8 cellular contexts compared by ENCODE assay signal in genomic region chr20:23049201-23049932, GRCh38. TPM values are rescaled to one million over a fixed set of nuclear protein-coding genes. Genes with fewer than 3 reads are reported as not detected.
DNase-seq lines count a peak whose midpoint lies in the region; ATAC-seq and TF ChIP-seq lines count a peak whose summit lies in the region.

Gene THBD, minus strand, starts transcription at chr20:23049672. Its CDS starts 168 bp downstream, at chr20:23049504.

- H3K4me1 ChIP-seq in prostate gland (replicated peaks) = no peaks in the 10 kb centered on the region
- H3K4me1 ChIP-seq in MM.1S (ENCODE audit: low read length) = no peaks in the 10 kb centered on the region

- intact Hi-C loops in activated T-helper 2 cell treated with anti-CD3 and anti-CD28 coated beads, Interferon-gamma antibody, Interleukin-2, Interleukin-4, amounts not matched to agents 10 μg/mL and 5 μg/mL and 100 μg/mL, durations not matched to agents 14 hours and 24 hours and 36 hours (cut with micrococcal nuclease) = loop anchor here (10.0 kb wide), 1 partner anchor 355 kb away; no protein-coding TSS in a partner anchor
- intact Hi-C loops in left cardiac atrium (cut with DNase I) = loop anchor here in 1 of 2 donors (10.0 kb wide), 2 partner anchors 185 to 355 kb away; no protein-coding TSS in a partner anchor
- intact Hi-C loops in prostate gland (cut with DNase I) = no loop called here

- H3K27me3 Mint-ChIP-seq in activated T-helper 2 cell treated with anti-CD3 and anti-CD28 coated beads, Interferon-gamma antibody, Interleukin-2, Interleukin-4, amounts not matched to agents 10 μg/mL and 5 μg/mL and 100 μg/mL, durations not matched to agents 14 hours and 24 hours and 36 hours (ENCODE audit: low read depth) = peaks cover 60% of the 10 kb centered on the region

- peak within 1 kb of the TSS; percentile 12 to 27 for H3K27ac ChIP-seq in prostate gland
- no peak within 1 kb of the TSS for H3K27ac ChIP-seq in MM.1S (ENCODE audit: low read length)

- H3K9me3 Mint-ChIP-seq in activated T-helper 2 cell treated with anti-CD3 and anti-CD28 coated beads, Interferon-gamma antibody, Interleukin-2, Interleukin-4, amounts not matched to agents 10 μg/mL and 5 μg/mL and 100 μg/mL, durations not matched to agents 14 hours and 24 hours and 36 hours = no peaks in the 10 kb centered on the region

- peak within 1 kb of the TSS; percentile 13 for H3K4me3 Mint-ChIP-seq in activated T-helper 2 cell treated with anti-CD3 and anti-CD28 coated beads, Interferon-gamma antibody, Interleukin-2, Interleukin-4, amounts not matched to agents 10 μg/mL and 5 μg/mL and 100 μg/mL, durations not matched to agents 14 hours and 24 hours and 36 hours (ENCODE audit: low read depth)

- H4K20me1 ChIP-seq in MM.1S (ENCODE audit: insufficient read depth, low read length) = no peaks in the 10 kb centered on the region

- no peak within 1 kb of the TSS for H2AFZ ChIP-seq in MM.1S (ENCODE audit: low read length)

- H3K27ac Mint-ChIP-seq in activated T-helper 2 cell treated with anti-CD3 and anti-CD28 coated beads, Interferon-gamma antibody, Interleukin-2, Interleukin-4, amounts not matched to agents 10 μg/mL and 5 μg/mL and 100 μg/mL, durations not matched to agents 14 hours and 24 hours and 36 hours = no peak within 1 kb of the TSS

- peaks cover 7% of the 10 kb centered on the region for H3K27me3 ChIP-seq in prostate gland (replicated peaks; ENCODE audit: insufficient read depth)
- no peaks in the 10 kb centered on the region for H3K27me3 ChIP-seq in MM.1S (replicated peaks; ENCODE audit: insufficient read depth, low read length)

- no peaks in the 10 kb centered on the region for H3K36me3 Mint-ChIP-seq in activated T-helper 2 cell treated with anti-CD3 and anti-CD28 coated beads, Interferon-gamma antibody, Interleukin-2, Interleukin-4, amounts not matched to agents 10 μg/mL and 5 μg/mL and 100 μg/mL, durations not matched to agents 14 hours and 24 hours and 36 hours (ENCODE audit: low read depth)

- no peak within 1 kb of the TSS for H3K9ac ChIP-seq in MM.1S (ENCODE audit: low read length)

- TF ChIP-seq CTCF in prostate gland (IDR thresholded peaks at IDR 0.05) (no peak), MM.1S (IDR thresholded peaks at IDR 0.05; ENCODE audit: low read length) (no peak)

- H3K4me3 ChIP-seq in prostate gland (peak within 1 kb of the TSS; percentile 24 to 28), MM.1S (ENCODE audit: low read length) (no peak within 1 kb of the TSS)

- no peaks in the 10 kb centered on the region for H3K4me1 Mint-ChIP-seq in activated T-helper 2 cell treated with anti-CD3 and anti-CD28 coated beads, Interferon-gamma antibody, Interleukin-2, Interleukin-4, amounts not matched to agents 10 μg/mL and 5 μg/mL and 100 μg/mL, durations not matched to agents 14 hours and 24 hours and 36 hours (ENCODE audit: low read depth)

- TF ChIP-seq POLR2A in prostate gland (IDR thresholded peaks at IDR 0.05) = peak; percentile 44

- ATAC-seq in left cardiac atrium (peak; percentile 56 to 82), GM18873 (IDR thresholded peaks at IDR 0.05; ENCODE audit: low FRiP score, unreplicated experiment) (no peak), GM19395 (IDR thresholded peaks at IDR 0.05; ENCODE audit: unreplicated experiment) (no peak)

- H3K79me2 ChIP-seq in MM.1S (ENCODE audit: low read length) = no peaks in the 10 kb centered on the region

- no peaks in the 10 kb centered on the region for H3K9me2 ChIP-seq in MM.1S (replicated peaks; ENCODE audit: insufficient read depth, low read length)

- peak; percentile 27 to 32 for DNase-seq in activated T-cell treated with anti-CD3 and anti-CD28 coated beads, Interleukin-2, amount 50 U/mL, for 48 hours
- DNase-seq in activated T-cell treated with anti-CD3 and anti-CD28 coated beads, Interleukin-2, amount 50 U/mL, for 1 hour = no peak
- DNase-seq in activated T-helper 2 cell treated with anti-CD3 and anti-CD28 coated beads, Interferon-gamma antibody, Interleukin-2, Interleukin-4, amounts not matched to agents 10 μg/mL and 5 μg/mL and 100 μg/mL, durations not matched to agents 14 hours and 24 hours and 36 hours (ENCODE audit: low spot score) = no peak
- peak; percentile 93 for DNase-seq in left cardiac atrium
- DNase-seq in prostate gland (ENCODE audit: low spot score) = peak; percentile 35
- no peak for DNase-seq in MM.1S

- 1% methylated on average over 40 of the region's 74 CpGs for whole genome bisulfite sequencing in prostate gland

- no peaks in the 10 kb centered on the region for H3F3A ChIP-seq in MM.1S (ENCODE audit: insufficient read depth, low read length)

- no peak within 1 kb of the TSS for H3K4me2 ChIP-seq in MM.1S (ENCODE audit: low read depth, low read length)

- H3K36me3 ChIP-seq in prostate gland = no peaks in the 10 kb centered on the region
- H3K36me3 ChIP-seq in MM.1S (replicated peaks; ENCODE audit: insufficient read depth, low read length) = no peaks in the 10 kb centered on the region

- H3K9me3 ChIP-seq in prostate gland (no peaks in the 10 kb centered on the region), MM.1S (replicated peaks; ENCODE audit: insufficient read depth, low read length) (no peaks in the 10 kb centered on the region)

RNA-seq across cellular contexts. Expression of gene THBD, which starts in this region (rescaled TPM):
- not detected in 2 replicates for total RNA-seq in activated T-helper 2 cell treated with anti-CD3 and anti-CD28 coated beads, Interferon-gamma antibody, Interleukin-2, Interleukin-4, amounts not matched to agents 10 μg/mL and 5 μg/mL and 100 μg/mL, durations not matched to agents 14 hours and 24 hours and 36 hours
- total RNA-seq in left cardiac atrium (10 to 100 TPM; 20.6 to 50.5 TPM), prostate gland (10 to 100 TPM in 1 of 2 donors, 1 to 10 TPM in 1; 6.6 to 88.4 TPM)

Comparison
In these comparisons a context has a peak if more than half of its experiments do, and no peak if none do; other contexts are left out.
1. DNase-seq: peak in activated T-cell treated with anti-CD3 and anti-CD28 coated beads, Interleukin-2, amount 50 U/mL, for 48 hours (2 of 2), left cardiac atrium (single experiment) and prostate gland (single experiment); none in activated T-cell treated with anti-CD3 and anti-CD28 coated beads, Interleukin-2, amount 50 U/mL, for 1 hour (single experiment), activated T-helper 2 cell treated with anti-CD3 and anti-CD28 coated beads, Interferon-gamma antibody, Interleukin-2, Interleukin-4, amounts not matched to agents 10 μg/mL and 5 μg/mL and 100 μg/mL, durations not matched to agents 14 hours and 24 hours and 36 hours (single experiment) and MM.1S (single experiment).
2. ATAC-seq: peak in left cardiac atrium (2 of 2); none in GM18873 (single experiment) and GM19395 (single experiment).